13 cellular contexts compared by ENCODE assay signal in genomic region chr3:197478746-197479668, GRCh38.
A peak's percentile ranks its signal among the peaks of the same experiment; 100 is the strongest.
DNase-seq lines count a peak whose midpoint lies in the region; ATAC-seq and TF ChIP-seq lines count a peak whose summit lies in the region.
"Had no signal": no experiment of that assay in that cellular context is flagged by ENCODE, and none has a peak within 500 bp of the region (broad histone marks: within the 10 kb centered on the region; RNA-seq: fewer than 3 reads in every experiment).

No MANE protein-coding gene starts in this region.

- H3K27me3 ChIP-seq in left lung = no peaks in the 10 kb centered on the region
- no peaks in the 10 kb centered on the region for H3K27me3 ChIP-seq in aorta (ENCODE audit: control insufficient read depth in 1 of 2, insufficient read depth in 2 of 2, low read length in 1 of 2)

- peak overlapping the region in 2 of 5 experiments; percentile 30 to 43 for H3K4me3 Mint-ChIP-seq in brain
- no peak overlapping the region for H3K4me3 Mint-ChIP-seq in activated naive CD8-positive, alpha-beta T cell treated with anti-CD3 and anti-CD28 coated beads, Interleukin-2, amount 50 U/mL, for 24 hours
- H3K4me3 Mint-ChIP-seq: activated naive CD4-positive, alpha-beta T cell treated with anti-CD3 and anti-CD28 coated beads for 36 hours; GM23338; memory B cell; WTC11 had no signal

- peaks cover 59% of the 10 kb centered on the region for H3K4me1 Mint-ChIP-seq in brain
- no peaks in the 10 kb centered on the region for H3K4me1 Mint-ChIP-seq in activated naive CD8-positive, alpha-beta T cell treated with anti-CD3 and anti-CD28 coated beads, Interleukin-2, amount 50 U/mL, for 24 hours
- H3K4me1 Mint-ChIP-seq: memory B cell had no signal

- H3K9me3 ChIP-seq in left lung (no peaks in the 10 kb centered on the region), aorta (ENCODE audit: control insufficient read depth, low read length) (no peaks in the 10 kb centered on the region)

- H3K27ac ChIP-seq in left lung = no peak overlapping the region
- H3K27ac ChIP-seq in aorta (ENCODE audit: low read depth in 1 of 2, low read length in 2 of 2) = no peak overlapping the region
- H3K27ac ChIP-seq: C4-2B had no signal

- WGBS in aorta, 2 donors = 73 to 79% methylated on average over 11 of the region's 11 CpGs

- H3K27me3 Mint-ChIP-seq in brain = peaks cover 12% of the 10 kb centered on the region
- H3K27me3 Mint-ChIP-seq in activated naive CD8-positive, alpha-beta T cell treated with anti-CD3 and anti-CD28 coated beads, Interleukin-2, amount 50 U/mL, for 24 hours = peaks cover 18% of the 10 kb centered on the region

- no peaks in the 10 kb centered on the region for H3K36me3 ChIP-seq in left lung
- no peaks in the 10 kb centered on the region for H3K36me3 ChIP-seq in aorta (ENCODE audit: control insufficient read depth in 1 of 2, insufficient read depth in 2 of 2, low read length in 1 of 2)

- DNase-seq in AG10803 (ENCODE audit: low read depth) (peak; percentile 59), LoVo (ENCODE audit: low spot score) (peak; percentile 50), left lung (no peak), NCI-H187 treated with DMSO at 0.1 percent for 48 hours (lab: John Stamatoyannopoulos, UW) (no peak), aorta (no peak)
- no peak for DNase-seq in activated naive CD8-positive, alpha-beta T cell treated with anti-CD3 and anti-CD28 coated beads, Interleukin-2, amount 50 U/mL, for 24 hours
- DNase-seq: activated naive CD4-positive, alpha-beta T cell treated with anti-CD3 and anti-CD28 coated beads for 36 hours had no signal

- H3K4me1 ChIP-seq in left lung (no peaks in the 10 kb centered on the region), aorta (ENCODE audit: control insufficient read depth in 1 of 2, insufficient read depth in 2 of 2, low read length in 2 of 2) (no peaks in the 10 kb centered on the region)

- H3K36me3 Mint-ChIP-seq in brain = no peaks in the 10 kb centered on the region
- no peaks in the 10 kb centered on the region for H3K36me3 Mint-ChIP-seq in activated naive CD8-positive, alpha-beta T cell treated with anti-CD3 and anti-CD28 coated beads, Interleukin-2, amount 50 U/mL, for 24 hours (ENCODE audit: low read depth)
- H3K36me3 Mint-ChIP-seq: WTC11 had no signal

- ATAC-seq in left lung = peak; percentile 40
- ATAC-seq in activated naive CD8-positive, alpha-beta T cell treated with anti-CD3 and anti-CD28 coated beads, Interleukin-2, amount 50 U/mL, for 24 hours = no peak
- no peak for ATAC-seq in GM21390 (IDR thresholded peaks at IDR 0.05; ENCODE audit: unreplicated experiment)
- no peak for ATAC-seq in aorta (ENCODE audit: low FRiP score)
- ATAC-seq: GM23338, WTC11 had no signal

- no peak overlapping the region for H3K4me3 ChIP-seq in AG10803 (ENCODE audit: low read length)
- no peak overlapping the region for H3K4me3 ChIP-seq in left lung
- H3K4me3 ChIP-seq in aorta (ENCODE audit: low read length in 2 of 2) = no peak overlapping the region
- H3K4me3 ChIP-seq: GM23338 had no signal

- intact Hi-C loops in left lung (cut with DNase I) (no loop called here), aorta (cut with DNase I) (no loop called here)

- TF ChIP-seq CTCF in AG10803 (conservative IDR thresholded peaks at IDR 0.05; ENCODE audit: low read length) (no peak), brain (conservative IDR thresholded peaks at IDR 0.05) (no peak), left lung (IDR thresholded peaks at IDR 0.05) (no peak)

- H3K9me3 Mint-ChIP-seq in brain = peaks cover 0 to 6% (median 2%) of the 10 kb centered on the region in 5 experiments
- no peaks in the 10 kb centered on the region for H3K9me3 Mint-ChIP-seq in activated naive CD8-positive, alpha-beta T cell treated with anti-CD3 and anti-CD28 coated beads, Interleukin-2, amount 50 U/mL, for 24 hours
- H3K9me3 Mint-ChIP-seq: activated naive CD4-positive, alpha-beta T cell treated with anti-CD3 and anti-CD28 coated beads for 36 hours; GM23338 had no signal

- peak overlapping the region; percentile 8 to 95 (median 52) for H3K27ac Mint-ChIP-seq in brain
- H3K27ac Mint-ChIP-seq in activated naive CD8-positive, alpha-beta T cell treated with anti-CD3 and anti-CD28 coated beads, Interleukin-2, amount 50 U/mL, for 24 hours = no peak overlapping the region
- H3K27ac Mint-ChIP-seq: activated naive CD4-positive, alpha-beta T cell treated with anti-CD3 and anti-CD28 coated beads for 36 hours; GM23338; memory B cell; WTC11 had no signal

Comparison
In these comparisons a context has a peak if more than half of its experiments do, and no peak if none do; other contexts are left out.
1. DNase-seq: peak in AG10803 (single experiment) and LoVo (single experiment); none in left lung (0 of 2), activated naive CD8-positive, alpha-beta T cell treated with anti-CD3 and anti-CD28 coated beads, Interleukin-2, amount 50 U/mL, for 24 hours (single experiment), NCI-H187 treated with DMSO at 0.1 percent for 48 hours (single experiment) and aorta (0 of 2).